In the genomic region with DNA sequence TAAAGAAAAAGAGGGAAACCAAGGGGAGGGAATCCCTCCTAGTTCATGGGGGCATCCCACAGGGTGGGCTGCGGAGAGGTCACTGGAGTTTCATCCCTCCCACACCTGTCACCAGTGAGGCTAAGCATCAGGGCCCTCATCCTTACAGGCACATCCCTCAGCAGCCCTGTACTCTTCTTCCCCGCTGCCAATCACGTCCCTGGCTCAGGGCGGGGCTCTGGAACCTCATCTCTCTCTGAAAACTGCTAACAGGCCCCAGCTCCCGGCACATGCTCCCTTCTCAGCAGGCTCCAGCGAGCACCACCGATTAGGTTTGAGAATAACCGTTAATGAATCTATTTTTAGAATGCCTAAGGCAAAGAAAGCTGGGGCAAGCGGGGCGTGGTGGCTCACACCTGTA, we compare ENCODE assay signal across 1 cellular context.
TF ChIP-seq lines count a peak whose summit lies in the region.

No MANE protein-coding gene starts in this region.

TF ChIP-seq in GM23338, 12 proteins besides CTCF, POLR2A, EP300 and RAD21 (continued from another document):
- no peak for TF ChIP-seq NANOG (IDR thresholded peaks at IDR 0.05; ENCODE audit: borderline replicate concordance)
- TF ChIP-seq, protein P1, sequence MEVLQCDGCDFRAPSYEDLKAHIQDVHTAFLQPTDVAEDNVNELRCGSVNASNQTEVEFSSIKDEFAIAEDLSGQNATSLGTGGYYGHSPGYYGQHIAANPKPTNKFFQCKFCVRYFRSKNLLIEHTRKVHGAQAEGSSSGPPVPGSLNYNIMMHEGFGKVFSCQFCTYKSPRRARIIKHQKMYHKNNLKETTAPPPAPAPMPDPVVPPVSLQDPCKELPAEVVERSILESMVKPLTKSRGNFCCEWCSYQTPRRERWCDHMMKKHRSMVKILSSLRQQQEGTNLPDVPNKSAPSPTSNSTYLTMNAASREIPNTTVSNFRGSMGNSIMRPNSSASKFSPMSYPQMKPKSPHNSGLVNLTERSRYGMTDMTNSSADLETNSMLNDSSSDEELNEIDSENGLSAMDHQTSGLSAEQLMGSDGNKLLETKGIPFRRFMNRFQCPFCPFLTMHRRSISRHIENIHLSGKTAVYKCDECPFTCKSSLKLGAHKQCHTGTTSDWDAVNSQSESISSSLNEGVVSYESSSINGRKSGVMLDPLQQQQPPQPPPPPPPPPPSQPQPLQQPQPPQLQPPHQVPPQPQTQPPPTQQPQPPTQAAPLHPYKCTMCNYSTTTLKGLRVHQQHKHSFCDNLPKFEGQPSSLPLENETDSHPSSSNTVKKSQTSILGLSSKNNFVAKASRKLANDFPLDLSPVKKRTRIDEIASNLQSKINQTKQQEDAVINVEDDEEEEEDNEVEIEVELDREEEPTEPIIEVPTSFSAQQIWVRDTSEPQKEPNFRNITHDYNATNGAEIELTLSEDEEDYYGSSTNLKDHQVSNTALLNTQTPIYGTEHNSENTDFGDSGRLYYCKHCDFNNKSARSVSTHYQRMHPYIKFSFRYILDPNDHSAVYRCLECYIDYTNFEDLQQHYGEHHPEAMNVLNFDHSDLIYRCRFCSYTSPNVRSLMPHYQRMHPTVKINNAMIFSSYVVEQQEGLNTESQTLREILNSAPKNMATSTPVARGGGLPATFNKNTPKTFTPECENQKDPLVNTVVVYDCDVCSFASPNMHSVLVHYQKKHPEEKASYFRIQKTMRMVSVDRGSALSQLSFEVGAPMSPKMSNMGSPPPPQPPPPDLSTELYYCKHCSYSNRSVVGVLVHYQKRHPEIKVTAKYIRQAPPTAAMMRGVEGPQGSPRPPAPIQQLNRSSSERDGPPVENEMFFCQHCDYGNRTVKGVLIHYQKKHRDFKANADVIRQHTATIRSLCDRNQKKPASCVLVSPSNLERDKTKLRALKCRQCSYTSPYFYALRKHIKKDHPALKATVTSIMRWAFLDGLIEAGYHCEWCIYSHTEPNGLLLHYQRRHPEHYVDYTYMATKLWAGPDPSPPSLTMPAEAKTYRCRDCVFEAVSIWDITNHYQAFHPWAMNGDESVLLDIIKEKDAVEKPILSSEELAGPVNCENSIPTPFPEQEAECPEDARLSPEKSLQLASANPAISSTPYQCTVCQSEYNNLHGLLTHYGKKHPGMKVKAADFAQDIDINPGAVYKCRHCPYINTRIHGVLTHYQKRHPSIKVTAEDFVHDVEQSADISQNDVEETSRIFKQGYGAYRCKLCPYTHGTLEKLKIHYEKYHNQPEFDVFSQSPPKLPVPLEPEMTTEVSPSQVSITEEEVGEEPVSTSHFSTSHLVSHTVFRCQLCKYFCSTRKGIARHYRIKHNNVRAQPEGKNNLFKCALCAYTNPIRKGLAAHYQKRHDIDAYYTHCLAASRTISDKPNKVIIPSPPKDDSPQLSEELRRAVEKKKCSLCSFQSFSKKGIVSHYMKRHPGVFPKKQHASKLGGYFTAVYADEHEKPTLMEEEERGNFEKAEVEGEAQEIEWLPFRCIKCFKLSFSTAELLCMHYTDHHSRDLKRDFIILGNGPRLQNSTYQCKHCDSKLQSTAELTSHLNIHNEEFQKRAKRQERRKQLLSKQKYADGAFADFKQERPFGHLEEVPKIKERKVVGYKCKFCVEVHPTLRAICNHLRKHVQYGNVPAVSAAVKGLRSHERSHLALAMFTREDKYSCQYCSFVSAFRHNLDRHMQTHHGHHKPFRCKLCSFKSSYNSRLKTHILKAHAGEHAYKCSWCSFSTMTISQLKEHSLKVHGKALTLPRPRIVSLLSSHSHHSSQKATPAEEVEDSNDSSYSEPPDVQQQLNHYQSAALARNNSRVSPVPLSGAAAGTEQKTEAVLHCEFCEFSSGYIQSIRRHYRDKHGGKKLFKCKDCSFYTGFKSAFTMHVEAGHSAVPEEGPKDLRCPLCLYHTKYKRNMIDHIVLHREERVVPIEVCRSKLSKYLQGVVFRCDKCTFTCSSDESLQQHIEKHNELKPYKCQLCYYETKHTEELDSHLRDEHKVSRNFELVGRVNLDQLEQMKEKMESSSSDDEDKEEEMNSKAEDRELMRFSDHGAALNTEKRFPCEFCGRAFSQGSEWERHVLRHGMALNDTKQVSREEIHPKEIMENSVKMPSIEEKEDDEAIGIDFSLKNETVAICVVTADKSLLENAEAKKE (CRISPR knock-in tag; IDR thresholded peaks at IDR 0.05), result no peak
- TF ChIP-seq EZH2 (IDR thresholded peaks at IDR 0.05; ENCODE audit: low read depth, unreplicated experiment), result no peak
- no peak for TF ChIP-seq CREB1 (CRISPR knock-in tag; IDR thresholded peaks at IDR 0.05; ENCODE audit: low read depth)
- TF ChIP-seq EZH2phosphoT487 (IDR thresholded peaks at IDR 0.05; ENCODE audit: unreplicated experiment), result no peak
